In the genomic region with DNA sequence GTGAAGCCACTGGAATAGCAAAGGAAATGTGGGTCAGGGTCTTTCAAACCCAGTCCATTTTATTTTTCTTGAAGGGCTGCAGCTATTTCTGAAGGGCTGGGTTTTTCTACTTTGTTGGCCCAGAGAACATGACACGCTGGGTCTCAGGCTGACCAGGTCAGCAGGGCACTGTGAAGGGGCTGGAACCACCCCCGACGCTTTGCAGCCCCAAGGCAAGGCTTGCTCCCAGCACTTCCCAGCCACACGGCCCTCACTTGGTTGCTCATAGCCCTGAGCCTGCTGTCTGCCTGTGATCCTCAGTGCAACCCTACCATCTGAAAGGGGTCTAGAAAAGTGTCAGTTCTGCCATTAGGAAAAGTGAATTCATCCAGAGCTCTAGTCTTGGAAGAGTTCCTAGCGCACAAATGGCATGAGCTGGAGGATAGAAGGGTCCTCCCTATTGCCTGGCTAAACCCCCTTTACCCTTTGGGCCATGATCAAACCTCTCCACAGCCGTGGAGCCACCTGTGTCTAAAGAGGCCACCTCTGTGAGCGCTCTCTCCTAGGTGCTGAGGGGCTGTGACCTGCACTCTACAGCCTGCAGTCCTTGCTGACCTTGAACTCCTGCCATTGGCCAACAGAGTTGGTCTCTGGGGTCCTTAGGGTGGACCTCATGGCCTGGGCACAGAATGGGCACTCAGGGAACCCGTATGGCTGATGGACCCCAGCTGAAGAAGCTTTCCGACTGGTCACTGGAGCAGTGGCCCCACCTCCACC, we compare ENCODE assay signal across 17 cellular contexts.
DNase-seq lines count a peak whose midpoint lies in the region; ATAC-seq and TF ChIP-seq lines count a peak whose summit lies in the region.
"Had no signal": no experiment of that assay in that cellular context is flagged by ENCODE, and none has a peak within 500 bp of the region (broad histone marks: within the 10 kb centered on the region; RNA-seq: fewer than 3 reads in every experiment).

No MANE protein-coding gene starts in this region.

- H3K27me3 Mint-ChIP-seq in T-helper 17 cell, result no peaks in the 10 kb centered on the region
- no peaks in the 10 kb centered on the region for H3K27me3 Mint-ChIP-seq in stimulated activated naive B cell treated with anti-CD40 and anti-IgM and Interleukin-4, amounts not matched to agents 10 μg/mL and 1 μg/mL and 100 μg/mL, for 72 hours
- no peaks in the 10 kb centered on the region for H3K27me3 Mint-ChIP-seq in T-helper 2 cell treated with Interferon-gamma antibody and Interleukin-4, amounts not matched to agents 5 μg/mL and 100 μg/mL, for 36 hours (ENCODE audit: low read depth)
- H3K27me3 Mint-ChIP-seq: stimulated activated naive CD8-positive, alpha-beta T cell treated with anti-CD3 and anti-CD28 coated beads, Interleukin-15, Interleukin-2, amounts not matched to agents 100 ng/mL and 50 ng/mL, for 24 hours had no signal

- H3K4me1 Mint-ChIP-seq in T-helper 17 cell, result peaks cover 2% of the 10 kb centered on the region
- H3K4me1 Mint-ChIP-seq in stimulated activated naive B cell treated with anti-CD40 and anti-IgM and Interleukin-4, amounts not matched to agents 10 μg/mL and 1 μg/mL and 100 μg/mL, for 72 hours, result peaks cover 20 to 24% of the 10 kb centered on the region in 2 donors
- H3K4me1 Mint-ChIP-seq in T-helper 2 cell treated with Interferon-gamma antibody and Interleukin-4, amounts not matched to agents 5 μg/mL and 100 μg/mL, for 36 hours (ENCODE audit: low read depth), result peaks cover 2% of the 10 kb centered on the region
- H3K4me1 Mint-ChIP-seq: immature natural killer cell had no signal

- no peak for TF ChIP-seq EP300 in gastroesophageal sphincter (IDR thresholded peaks at IDR 0.05)

- H3K27ac Mint-ChIP-seq in T-helper 17 cell, result peak overlapping the region; percentile 29
- H3K27ac Mint-ChIP-seq in stimulated activated naive B cell treated with anti-CD40 and anti-IgM and Interleukin-4, amounts not matched to agents 10 μg/mL and 1 μg/mL and 100 μg/mL, for 72 hours, result peak overlapping the region; percentile 42
- H3K27ac Mint-ChIP-seq in T-helper 2 cell treated with Interferon-gamma antibody and Interleukin-4, amounts not matched to agents 5 μg/mL and 100 μg/mL, for 36 hours, result no peak overlapping the region
- H3K27ac Mint-ChIP-seq: CD8-positive, alpha-beta T cell; stimulated activated naive CD8-positive, alpha-beta T cell treated with anti-CD3 and anti-CD28 coated beads, Interleukin-15, Interleukin-2, amounts not matched to agents 100 ng/mL and 50 ng/mL, for 24 hours had no signal

- H3K27me3 ChIP-seq in gastroesophageal sphincter, result no peaks in the 10 kb centered on the region
- H3K27me3 ChIP-seq in muscle layer of duodenum (ENCODE audit: low read depth, low read length), result no peaks in the 10 kb centered on the region

- TF ChIP-seq POLR2A in gastroesophageal sphincter (IDR thresholded peaks at IDR 0.05), result no peak

- H3K9me3 ChIP-seq in T-helper 17 cell (ENCODE audit: control insufficient read depth, low read length, poor library complexity, severe bottlenecking), result no peaks in the 10 kb centered on the region
- H3K9me3 ChIP-seq in gastroesophageal sphincter, result no peaks in the 10 kb centered on the region
- no peaks in the 10 kb centered on the region for H3K9me3 ChIP-seq in muscle layer of duodenum (ENCODE audit: control insufficient read depth in 1 of 2, low read length in 2 of 2)

- peak overlapping the region in 3 of 4 donors; percentile 66 to 74 (median 73) for H3K27ac ChIP-seq in gastroesophageal sphincter
- H3K27ac ChIP-seq in muscle layer of duodenum (ENCODE audit: low read length), result peak overlapping the region; percentile 40

- H3K36me3 ChIP-seq in gastroesophageal sphincter (no peaks in the 10 kb centered on the region), muscle layer of duodenum (ENCODE audit: control insufficient read depth in 1 of 2, insufficient read depth in 2 of 2, low read length in 2 of 2) (no peaks in the 10 kb centered on the region)

- H3K4me3 Mint-ChIP-seq in T-helper 17 cell, result no peak overlapping the region
- H3K4me3 Mint-ChIP-seq in stimulated activated naive B cell treated with anti-CD40 and anti-IgM and Interleukin-4, amounts not matched to agents 10 μg/mL and 1 μg/mL and 100 μg/mL, for 72 hours, result no peak overlapping the region
- no peak overlapping the region for H3K4me3 Mint-ChIP-seq in T-helper 2 cell treated with Interferon-gamma antibody and Interleukin-4, amounts not matched to agents 5 μg/mL and 100 μg/mL, for 36 hours
- H3K4me3 Mint-ChIP-seq: CD8-positive, alpha-beta T cell; immature natural killer cell; stimulated activated naive CD8-positive, alpha-beta T cell treated with anti-CD3 and anti-CD28 coated beads, Interleukin-15, Interleukin-2, amounts not matched to agents 100 ng/mL and 50 ng/mL, for 24 hours had no signal

- ATAC-seq in T-helper 17 cell (no peak), gastroesophageal sphincter (no peak), HG03520 (IDR thresholded peaks at IDR 0.05; ENCODE audit: unreplicated experiment) (no peak), HG03025 (IDR thresholded peaks at IDR 0.05; ENCODE audit: low FRiP score, unreplicated experiment) (no peak)
- ATAC-seq in stimulated activated naive B cell treated with anti-CD40 and anti-IgM and Interleukin-4, amounts not matched to agents 10 μg/mL and 1 μg/mL and 100 μg/mL, for 72 hours (replicated peaks), result no peak
- ATAC-seq: CD8-positive, alpha-beta T cell; SK-N-SH treated with all-trans-retinoic acid at 6 μM for 48 hours had no signal

- no peaks in the 10 kb centered on the region for H3K9me3 Mint-ChIP-seq in stimulated activated naive B cell treated with anti-CD40 and anti-IgM and Interleukin-4, amounts not matched to agents 10 μg/mL and 1 μg/mL and 100 μg/mL, for 72 hours
- no peaks in the 10 kb centered on the region for H3K9me3 Mint-ChIP-seq in T-helper 2 cell treated with Interferon-gamma antibody and Interleukin-4, amounts not matched to agents 5 μg/mL and 100 μg/mL, for 36 hours
- H3K9me3 Mint-ChIP-seq: CD8-positive, alpha-beta T cell; immature natural killer cell; stimulated activated naive CD8-positive, alpha-beta T cell treated with anti-CD3 and anti-CD28 coated beads, Interleukin-15, Interleukin-2, amounts not matched to agents 100 ng/mL and 50 ng/mL, for 24 hours had no signal

- H3K4me1 ChIP-seq in gastroesophageal sphincter, result peaks cover 0 to 68% (median 38%) of the 10 kb centered on the region in 3 donors
- peaks cover 20 to 35% of the 10 kb centered on the region in 2 donors for H3K4me1 ChIP-seq in muscle layer of duodenum (ENCODE audit: control insufficient read depth in 1 of 2, insufficient read depth in 2 of 2, low read length in 2 of 2)

- H3K36me3 Mint-ChIP-seq in T-helper 17 cell (ENCODE audit: low read depth), result no peaks in the 10 kb centered on the region
- H3K36me3 Mint-ChIP-seq in stimulated activated naive B cell treated with anti-CD40 and anti-IgM and Interleukin-4, amounts not matched to agents 10 μg/mL and 1 μg/mL and 100 μg/mL, for 72 hours, result peaks cover 9 to 21% of the 10 kb centered on the region in 2 donors
- H3K36me3 Mint-ChIP-seq in T-helper 2 cell treated with Interferon-gamma antibody and Interleukin-4, amounts not matched to agents 5 μg/mL and 100 μg/mL, for 36 hours (ENCODE audit: low read depth), result no peaks in the 10 kb centered on the region
- H3K36me3 Mint-ChIP-seq: immature natural killer cell had no signal

- no peak for TF ChIP-seq CTCF in gastroesophageal sphincter (IDR thresholded peaks at IDR 0.05)

- DNase-seq in T-helper 17 cell (no peak), GDM1 (lab: John Stamatoyannopoulos, UW) (no peak)
- DNase-seq in stimulated activated naive B cell treated with anti-CD40 and anti-IgM and Interleukin-4, amounts not matched to agents 10 μg/mL and 1 μg/mL and 100 μg/mL, for 72 hours, result no peak
- DNase-seq in T-helper 2 cell treated with Interferon-gamma antibody and Interleukin-4, amounts not matched to agents 5 μg/mL and 100 μg/mL, for 36 hours (ENCODE audit: low spot score), result no peak
- DNase-seq: activated CD4-positive, alpha-beta T cell treated with anti-CD3 and anti-CD28 coated beads for 48 hours; activated effector memory CD4-positive, alpha-beta T cell treated with anti-CD3 and anti-CD28 coated beads, Interleukin-2, amount 50 U/mL, for 16 hours; CD8-positive, alpha-beta T cell; DMS79 treated with DMSO at 0.1 percent for 48 hours; immature natural killer cell; KG1; NCI-H1092 had no signal

- 81 to 94% methylated on average over 3 to 6 of the region's 9 CpGs for WGBS in gastroesophageal sphincter (ENCODE audit: low coverage in 1 of 2), 2 donors

- H3K4me3 ChIP-seq in gastroesophageal sphincter (no peak overlapping the region), muscle layer of duodenum (ENCODE audit: low read depth in 1 of 2, low read length in 2 of 2) (no peak overlapping the region)
